ENCODE assay signal across 28 cellular contexts in genomic region chr14:100608064-100608463, GRCh38.
"Had no signal": no experiment of that assay in that cellular context is flagged by ENCODE, and none has a peak within 500 bp of the region (broad histone marks: within the 10 kb centered on the region; RNA-seq: fewer than 3 reads in every experiment).

No MANE protein-coding gene starts in this region.

- H3K4me3 ChIP-seq: left lung, lower lobe of right lung, ovary, prostate gland, skin epidermis, stomach, thoracic aorta, tibial artery, upper lobe of right lung had no signal

- DNase-seq: hippocampal formation; kidney; left lung; lower lobe of right lung; mammary epithelial cell; mesenchymal stem cell; naive thymus-derived CD8-positive, alpha-beta T cell; occipital lobe; retina; right cardiac atrium; stimulated activated CD4-positive, alpha-beta T cell treated with anti-CD3 and anti-CD28 coated beads, Interleukin-12 subunit alpha, Interleukin-12 subunit beta, amount 100 ng/mL, for 4 hours; stimulated activated CD4-positive, alpha-beta T cell treated with anti-CD3 and anti-CD28 coated beads, Interleukin-15, amount 100 ng/mL, for 24 hours; stimulated activated CD4-positive, alpha-beta T cell treated with anti-CD3 and anti-CD28 coated beads, Interleukin-2, amount 100 ng/mL, for 24 hours; stimulated activated CD4-positive, alpha-beta T cell treated with anti-CD3 and anti-CD28 coated beads, Interleukin-4, amount 100 ng/mL, for 1 hour; stimulated activated naive B cell treated with anti-CD40 and anti-IgM and Interleukin-4, amounts not matched to agents 10 μg/mL and 1 μg/mL and 100 μg/mL, for 72 hours; stimulated activated naive CD8-positive, alpha-beta T cell treated with anti-CD3 and anti-CD28 coated beads, Interleukin-15, Interleukin-2, amounts not matched to agents 100 U/mL and 50 U/mL, for 24 hours; stomach; trophoblast cell had no signal

- H3K4me3 Mint-ChIP-seq: naive thymus-derived CD8-positive, alpha-beta T cell; stimulated activated naive B cell treated with anti-CD40 and anti-IgM and Interleukin-4, amounts not matched to agents 10 μg/mL and 1 μg/mL and 100 μg/mL, for 72 hours had no signal

- H3K9me3 ChIP-seq: left lung, lower lobe of right lung, neutrophil, ovary, prostate gland, stomach, thoracic aorta, tibial artery, upper lobe of right lung had no signal

- H3K27me3 ChIP-seq: neutrophil, ovary, upper lobe of right lung had no signal

- H3K36me3 Mint-ChIP-seq: naive thymus-derived CD8-positive, alpha-beta T cell had no signal

- H3K27ac ChIP-seq: left lung, lower lobe of right lung, neutrophil, ovary, prostate gland, skin epidermis, stomach, thoracic aorta, tibial artery, upper lobe of right lung had no signal

- H3K4me1 Mint-ChIP-seq: stimulated activated naive B cell treated with anti-CD40 and anti-IgM and Interleukin-4, amounts not matched to agents 10 μg/mL and 1 μg/mL and 100 μg/mL, for 72 hours had no signal

- ATAC-seq: left colon; left lung; lower lobe of right lung; naive thymus-derived CD8-positive, alpha-beta T cell; right cardiac atrium; sciatic nerve; stimulated activated naive B cell treated with anti-CD40 and anti-IgM and Interleukin-4, amounts not matched to agents 10 μg/mL and 1 μg/mL and 100 μg/mL, for 72 hours; stimulated activated naive CD8-positive, alpha-beta T cell treated with anti-CD3 and anti-CD28 coated beads, Interleukin-15, Interleukin-2, amounts not matched to agents 100 U/mL and 50 U/mL, for 24 hours; upper lobe of right lung had no signal

- H3K27ac Mint-ChIP-seq: naive thymus-derived CD8-positive, alpha-beta T cell; stimulated activated naive B cell treated with anti-CD40 and anti-IgM and Interleukin-4, amounts not matched to agents 10 μg/mL and 1 μg/mL and 100 μg/mL, for 72 hours had no signal

- FAIRE-seq: kidney, urothelium cell line had no signal

- H3K36me3 ChIP-seq: left lung, lower lobe of right lung, neutrophil, ovary, prostate gland, stomach, thoracic aorta, tibial artery, upper lobe of right lung had no signal

- H3K4me1 ChIP-seq: left lung, lower lobe of right lung, prostate gland, stomach, tibial artery, upper lobe of right lung had no signal
